8 cellular contexts compared by ENCODE assay signal in genomic region chr10:35126530-35127288, GRCh38. TPM values are rescaled to one million over a fixed set of nuclear protein-coding genes. Genes with fewer than 3 reads are reported as not detected.
DNase-seq lines count a peak whose midpoint lies in the region; ATAC-seq, FAIRE-seq and TF ChIP-seq lines count a peak whose summit lies in the region.

CREM (plus strand) TSS chr10:35126846; CDS start chr10:35137836, 10,990 bp downstream.

- no peaks in the 10 kb centered on the region for H3K27me3 ChIP-seq in heart left ventricle
- H3K27me3 ChIP-seq in upper lobe of left lung: no peaks in the 10 kb centered on the region

- H3K27ac ChIP-seq in adipose tissue (ENCODE audit: low read depth, low read length) (peak within 1 kb of the TSS; percentile 100), heart left ventricle (peak within 1 kb of the TSS; percentile 97 to 100 (median 100)), upper lobe of left lung (peak within 1 kb of the TSS; percentile 99 to 100 (median 100))

- no peaks in the 10 kb centered on the region for H3K9me3 ChIP-seq in heart left ventricle
- H3K9me3 ChIP-seq in upper lobe of left lung: no peaks in the 10 kb centered on the region

- no peaks in the 10 kb centered on the region for H3K36me3 ChIP-seq in heart left ventricle
- H3K36me3 ChIP-seq in upper lobe of left lung: no peaks in the 10 kb centered on the region

- DNase-seq in GM12891 (ENCODE audit: insufficient read length, low spot score): peak; percentile 79
- DNase-seq in NCI-H1436 (lab: John Stamatoyannopoulos, UW): peak; percentile 99
- DNase-seq in T follicular helper cell (ENCODE audit: low read depth): peak; percentile 100
- peak; percentile 99 to 100 (median 100) for DNase-seq in heart left ventricle
- peak; percentile 91 to 99 (median 94) for DNase-seq in posterior cingulate gyrus
- DNase-seq in upper lobe of left lung: peak; percentile 99 to 100

- H3K4me3 ChIP-seq in heart left ventricle (peak within 1 kb of the TSS; percentile 68 to 91 (median 84)), upper lobe of left lung (peak within 1 kb of the TSS; percentile 63 to 75 (median 73))

- TF ChIP-seq POLR2A in GM12891 (IDR thresholded peaks at IDR 0.05; ENCODE audit: low read depth, low read length): peak; percentile 89
- TF ChIP-seq POLR2A in heart left ventricle (IDR thresholded peaks at IDR 0.05): peak; percentile 97 to 100
- TF ChIP-seq POLR2A in upper lobe of left lung (IDR thresholded peaks at IDR 0.05): peak in 3 of 4 donors; percentile 96 to 100 (median 98)

- TF ChIP-seq EP300 in upper lobe of left lung (IDR thresholded peaks at IDR 0.05): peak in 3 of 4 donors; percentile 49 to 89 (median 76)

- H3K4me1 ChIP-seq in heart left ventricle (peaks cover 0 to 44% (median 7%) of the 10 kb centered on the region in 12 donors), upper lobe of left lung (peaks cover 12 to 38% (median 22%) of the 10 kb centered on the region in 4 donors)

- WGBS in adipose tissue, 3 donors: 0 to 1% (median 1%) methylated on average over 78 to 79 of the region's 80 CpGs
- 1 to 4% (median 2%) methylated on average over 27 to 80 of the region's 80 CpGs for WGBS in heart left ventricle, 4 donors
- 0 to 1% methylated on average over 28 to 40 of the region's 80 CpGs for WGBS in upper lobe of left lung, 2 donors

- peak; percentile 77 for ATAC-seq in HG02840 (IDR thresholded peaks at IDR 0.05; ENCODE audit: low FRiP score, unreplicated experiment)
- peak; percentile 95 to 97 (median 96) for ATAC-seq in heart left ventricle
- peak; percentile 97 to 99 for ATAC-seq in upper lobe of left lung (ENCODE audit: low FRiP score in 2 of 2)

- intact Hi-C loops in heart left ventricle (cut with DNase I): loop anchor here (1.0 to 10.0 kb wide), 8 partner anchors 66 to 508 kb away; no protein-coding TSS in a partner anchor
- intact Hi-C loops in posterior cingulate gyrus (cut with DNase I): loop anchor here (2.0 to 10.0 kb wide), 3 partner anchors 36 to 208 kb away; partner anchors contain the start of genes CCNY and CUL2

- peak; percentile 71 to 96 (median 88) for TF ChIP-seq CTCF in heart left ventricle (IDR thresholded peaks at IDR 0.05)
- TF ChIP-seq CTCF in upper lobe of left lung (IDR thresholded peaks at IDR 0.05): peak; percentile 93 to 97 (median 94)

- FAIRE-seq in GM12891 (lab: Jason Lieb, UNC): peak; percentile 99

TF ChIP-seq in GM12891, 5 proteins besides CTCF, POLR2A, EP300 and RAD21:
- TF ChIP-seq PAX5 (IDR thresholded peaks at IDR 0.05; ENCODE audit: insufficient read depth, low read length, severe bottlenecking): peak; percentile 17
- peak; percentile 93 for TF ChIP-seq POLR2AphosphoS5 (IDR thresholded peaks at IDR 0.05; ENCODE audit: low read depth, low read length)
- TF ChIP-seq POU2F2 (IDR thresholded peaks at IDR 0.05; ENCODE audit: low read depth, low read length): peak; percentile 70
- TF ChIP-seq SPI1 (IDR thresholded peaks at IDR 0.05; ENCODE audit: low read depth, low read length): peak; percentile 16; the same call in 1 of the 2 replicates
- peak; percentile 89 for TF ChIP-seq TAF1 (IDR thresholded peaks at IDR 0.05; ENCODE audit: low read depth, low read length)

RNA-seq across cellular contexts. Expression of gene CREM, which starts in this region (rescaled TPM):
- polyA plus RNA-seq in GM12891 (2012; ENCODE audit: low read depth, missing spikeins): 57.6 TPM
- polyA plus RNA-seq in adipose tissue: 100 to 1,000 TPM in 1 of 3 donors, 10 to 100 TPM in 2; 16.6 to 143 (median 75.4) TPM
- 10 to 100 TPM; 44.7 to 66.5 (median 54.7) TPM for total RNA-seq in heart left ventricle
- 10 to 100 TPM; 38.4 to 89.7 TPM for polyA plus RNA-seq in heart left ventricle
- 10 to 100 TPM in 5 of 6 donors, 1 to 10 TPM in 1; 5.4 to 35.7 (median 23.1) TPM for total RNA-seq in upper lobe of left lung

Comparison
In these comparisons a context has a peak if more than half of its experiments do, and no peak if none do; other contexts are left out.
1. Peak in every context shown above with its lines: DNase-seq, ATAC-seq, H3K4me3 ChIP-seq and H3K27ac ChIP-seq.